Comparison of ENCODE assay signal across 8 cellular contexts in the genomic region with DNA sequence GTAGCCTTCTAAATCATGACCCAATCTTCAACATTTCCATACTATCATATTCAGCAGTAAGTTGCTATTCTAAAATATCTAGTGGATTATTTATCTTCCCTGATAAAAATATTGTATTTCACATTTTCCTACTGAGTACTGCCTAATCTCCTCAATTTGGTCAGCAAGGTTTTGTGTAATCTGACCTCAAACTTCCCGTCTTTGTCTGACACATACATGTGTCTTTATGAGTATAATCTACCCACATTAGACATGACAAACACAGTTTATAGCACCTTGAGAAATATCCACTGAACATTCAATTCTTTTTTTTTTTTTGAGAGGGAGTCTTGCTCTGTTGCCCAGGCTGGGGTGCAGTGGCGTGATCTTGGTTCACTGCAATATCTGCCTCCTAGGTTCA.
"Had no signal": no experiment of that assay in that cellular context is flagged by ENCODE, and none has a peak within 500 bp of the region (broad histone marks: within the 10 kb centered on the region; RNA-seq: fewer than 3 reads in every experiment).

No MANE protein-coding gene starts in this region.

- H3K27ac Mint-ChIP-seq: HFFc6, IgD-negative memory B cell had no signal

- H3K9me3 Mint-ChIP-seq: HFFc6 had no signal

- H3K4me3 Mint-ChIP-seq: HFFc6, IgD-negative memory B cell had no signal

- ATAC-seq: HCT116, HepG2 had no signal

- DNase-seq: GM23248, GOT3, H7, HFFc6, KBM-7 had no signal

- H3K36me3 Mint-ChIP-seq: IgD-negative memory B cell had no signal
